Comparison of ENCODE assay signal across 8 cellular contexts in the genomic region with DNA sequence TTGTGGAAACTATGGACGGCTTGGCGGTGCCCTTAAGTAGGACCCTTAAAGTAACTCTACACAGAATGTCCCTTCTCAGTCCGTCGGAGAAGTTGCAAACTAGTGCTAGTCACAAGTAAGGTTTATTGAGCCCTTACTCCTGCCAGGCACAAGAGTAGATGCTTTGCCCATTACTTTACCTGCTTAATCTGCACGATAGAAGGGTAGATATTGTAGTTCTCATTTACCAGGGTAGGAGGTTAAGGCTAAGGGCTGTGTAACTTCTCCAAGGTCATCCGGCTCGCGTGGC. TPM values are rescaled to one million over a fixed set of nuclear protein-coding genes. Genes with fewer than 3 reads are reported as not detected.
A peak's percentile ranks its signal among the peaks of the same experiment; 100 is the strongest.
DNase-seq lines count a peak whose midpoint lies in the region; ATAC-seq and TF ChIP-seq lines count a peak whose summit lies in the region.

No MANE protein-coding gene starts in this region.

- H3K4me1 ChIP-seq in CD4-positive, alpha-beta memory T cell (ENCODE audit: insufficient read depth, low read length) = peaks cover 7% of the 10 kb centered on the region
- H3K4me1 ChIP-seq in muscle layer of colon (ENCODE audit: insufficient read depth, low read length) = peaks cover 6% of the 10 kb centered on the region

- H3K4me1 Mint-ChIP-seq in CD4-positive, alpha-beta memory T cell = peaks cover 10 to 21% (median 15%) of the 10 kb centered on the region in 4 donors

- H3K36me3 ChIP-seq in CD4-positive, alpha-beta memory T cell (ENCODE audit: insufficient read depth, low read length) = no peaks in the 10 kb centered on the region
- no peaks in the 10 kb centered on the region for H3K36me3 ChIP-seq in muscle layer of colon (ENCODE audit: insufficient read depth, low read length)

- no peaks in the 10 kb centered on the region for H3K9me3 Mint-ChIP-seq in CD4-positive, alpha-beta memory T cell

- peak; percentile 10 for ATAC-seq in HG03521 (IDR thresholded peaks at IDR 0.05; ENCODE audit: unreplicated experiment)
- ATAC-seq in HG02642 (IDR thresholded peaks at IDR 0.05; ENCODE audit: poor library complexity, unreplicated experiment) = no peak

- peak overlapping the region; percentile 0 to 54 for H3K4me3 ChIP-seq in CD4-positive, alpha-beta memory T cell (ENCODE audit: low read length in 2 of 2)
- H3K4me3 ChIP-seq in muscle layer of colon (ENCODE audit: low read depth in 1 of 2, low read length in 2 of 2) = peak overlapping the region; percentile 78 to 83

- H3K36me3 Mint-ChIP-seq in CD4-positive, alpha-beta memory T cell = no peaks in the 10 kb centered on the region

- CTCF ChIA-PET in CD4-positive, alpha-beta memory T cell (lab: Charles Lee; ENCODE audit: partially characterized antibody) = interaction anchor here (1.2 kb wide), 1 partner anchor 14 kb away, joined by 5 read pairs; no protein-coding TSS in a partner anchor

- POLR2A ChIA-PET in CD4-positive, alpha-beta memory T cell (lab: Charles Lee; ENCODE audit: partially characterized antibody) = no interaction called here

- H3K4me3 Mint-ChIP-seq in CD4-positive, alpha-beta memory T cell = peak overlapping the region; percentile 71 to 88 (median 80)

- peak in 1 of 5 donors; percentile 2 for DNase-seq in CD4-positive, alpha-beta memory T cell
- DNase-seq in caudate nucleus (lab: John Stamatoyannopoulos, UW) (no peak), erythroblast (lab: John Stamatoyannopoulos, UW) (no peak), midbrain (lab: John Stamatoyannopoulos, UW) (no peak)
- DNase-seq in activated CD4-positive, alpha-beta T cell treated with anti-CD3 and anti-CD28 coated beads, Interleukin-2, amount 50 U/mL, for 4 hours = no peak

- TF ChIP-seq POLR2A in erythroblast (IDR thresholded peaks at IDR 0.05; ENCODE audit: low read length) = no peak

- H3K27me3 ChIP-seq in CD4-positive, alpha-beta memory T cell (ENCODE audit: insufficient read depth, low read length) = no peaks in the 10 kb centered on the region
- peaks cover 0 to 4% of the 10 kb centered on the region in 2 donors for H3K27me3 ChIP-seq in muscle layer of colon (ENCODE audit: control insufficient read depth in 1 of 2, insufficient read depth in 2 of 2, low read length in 2 of 2)

- no peak overlapping the region for H3K27ac ChIP-seq in CD4-positive, alpha-beta memory T cell (ENCODE audit: low read depth, low read length)
- peak overlapping the region; percentile 18 for H3K27ac ChIP-seq in caudate nucleus (ENCODE audit: low read depth, low read length)
- H3K27ac ChIP-seq in muscle layer of colon (ENCODE audit: low read depth, low read length) = no peak overlapping the region

- no peaks in the 10 kb centered on the region for H3K9me3 ChIP-seq in CD4-positive, alpha-beta memory T cell (ENCODE audit: control insufficient read depth in 1 of 2, low read length in 2 of 2)
- no peaks in the 10 kb centered on the region for H3K9me3 ChIP-seq in muscle layer of colon (ENCODE audit: low read length)

- peaks cover 38 to 44% of the 10 kb centered on the region in 2 donors for H3K27me3 Mint-ChIP-seq in CD4-positive, alpha-beta memory T cell

- peak overlapping the region; percentile 35 for H3K9ac ChIP-seq in muscle layer of colon (ENCODE audit: low read length)

- intact Hi-C loops in CD4-positive, alpha-beta memory T cell (cut with micrococcal nuclease) = no loop called here

- no peak overlapping the region for H3K27ac Mint-ChIP-seq in CD4-positive, alpha-beta memory T cell

RNA-seq across cellular contexts. Expression of a gene that starts 0.5 kb away (rescaled TPM):
- not detected for total RNA-seq in CD4-positive, alpha-beta memory T cell
- polyA plus RNA-seq in CD4-positive, alpha-beta memory T cell = not detected

RNA-seq across cellular contexts. Expression of a gene that starts 47.4 kb away (rescaled TPM):
- total RNA-seq in CD4-positive, alpha-beta memory T cell = 10 to 100 TPM; 53.7 to 54.9 TPM
- 10 to 100 TPM; 85.5 to 87.8 TPM for polyA plus RNA-seq in CD4-positive, alpha-beta memory T cell
